In genomic region chr6:7431594-7432390, GRCh38 we compare ENCODE assay signal across 15 cellular contexts. TPM values are rescaled to one million over a fixed set of nuclear protein-coding genes. Genes with fewer than 3 reads are reported as not detected.
DNase-seq lines count a peak whose midpoint lies in the region; ATAC-seq, FAIRE-seq and TF ChIP-seq lines count a peak whose summit lies in the region.
"Had no signal": no experiment of that assay in that cellular context is flagged by ENCODE, and none has a peak within 500 bp of the region (broad histone marks: within the 10 kb centered on the region; RNA-seq: fewer than 3 reads in every experiment).

No MANE protein-coding gene starts in this region.

- no peak for ATAC-seq in HG02840 (IDR thresholded peaks at IDR 0.05; ENCODE audit: low FRiP score, unreplicated experiment)

- DNase-seq in astrocyte (ENCODE audit: low read depth) (peak; percentile 23), iPS-NIHi11 (ENCODE audit: low spot score) (peak; percentile 62), stromal cell of bone marrow (ENCODE audit: low read depth) (peak; percentile 38), NCI-H774 (lab: John Stamatoyannopoulos, UW) (no peak), SK-N-SH (no peak), medulla oblongata (ENCODE audit: extremely low spot score) (no peak)
- DNase-seq: activated CD8-positive, alpha-beta memory T cell treated with anti-CD3 and anti-CD28 coated beads, Interleukin-2, amount 50 U/mL, for 4 hours; activated naive CD8-positive, alpha-beta T cell treated with anti-CD3 and anti-CD28 coated beads, Interleukin-2, amount 10 ng/mL, durations not matched to agents 7 days and 5 days; effector CD4-positive, alpha-beta T cell; hippocampal formation; NCI-H226 had no signal

- no peaks in the 10 kb centered on the region for H3K27me3 Mint-ChIP-seq in astrocyte (ENCODE audit: low read depth, unreplicated experiment)

- no peak for TF ChIP-seq EP300 in SK-N-SH (IDR thresholded peaks at IDR 0.05; ENCODE audit: borderline replicate concordance in 1 of 2, low read depth in 1 of 2, low read length in 1 of 2)

- TF ChIP-seq CTCF in astrocyte (IDR thresholded peaks at IDR 0.05; ENCODE audit: insufficient read depth, low read depth, low read length), result no peak
- TF ChIP-seq CTCF in SK-N-SH (IDR thresholded peaks at IDR 0.05), result no peak

- H3K9me3 ChIP-seq in HUES6 (ENCODE audit: control insufficient read depth, insufficient read depth, low read depth, low read length), result no peaks in the 10 kb centered on the region
- H3K9me3 ChIP-seq in astrocyte (ENCODE audit: insufficient read depth, low read depth, low read length), result no peaks in the 10 kb centered on the region
- no peaks in the 10 kb centered on the region for H3K9me3 ChIP-seq in SK-N-SH

- H3K4me3 Mint-ChIP-seq in astrocyte (ENCODE audit: unreplicated experiment), result no peak overlapping the region
- H3K4me3 Mint-ChIP-seq: activated naive CD8-positive, alpha-beta T cell treated with anti-CD3 and anti-CD28 coated beads, Interleukin-2, amount 10 ng/mL, durations not matched to agents 7 days and 5 days; memory B cell had no signal

- H3K27me3 ChIP-seq in HUES6 (ENCODE audit: control insufficient read depth, insufficient read depth, low read length), result no peaks in the 10 kb centered on the region
- no peaks in the 10 kb centered on the region for H3K27me3 ChIP-seq in astrocyte (ENCODE audit: insufficient read depth, low read length)
- H3K27me3 ChIP-seq in SK-N-SH (ENCODE audit: insufficient read depth), result no peaks in the 10 kb centered on the region

- 71% methylated on average over 9 of the region's 24 CpGs for WGBS in SK-N-SH (ENCODE audit: low lambda C conversion rate)

- no peaks in the 10 kb centered on the region for H3K9me2 ChIP-seq in SK-N-SH

- no peaks in the 10 kb centered on the region for H3K79me2 ChIP-seq in astrocyte (ENCODE audit: insufficient read depth, low read length)
- H3K79me2 ChIP-seq in SK-N-SH (ENCODE audit: insufficient read depth), result no peaks in the 10 kb centered on the region

- H3K4me2 ChIP-seq in astrocyte (ENCODE audit: low read length), result peak overlapping the region; percentile 40
- no peak overlapping the region for H3K4me2 ChIP-seq in SK-N-SH
- H3K4me2 ChIP-seq: KMS-11 had no signal

- H2AFZ ChIP-seq in astrocyte (ENCODE audit: low read depth, low read length) (peak overlapping the region; percentile 47), SK-N-SH (ENCODE audit: low read depth) (no peak overlapping the region)

- H4K20me1 ChIP-seq in astrocyte (ENCODE audit: insufficient read depth, low read length), result no peaks in the 10 kb centered on the region
- no peaks in the 10 kb centered on the region for H4K20me1 ChIP-seq in SK-N-SH (ENCODE audit: insufficient read depth)

- peaks cover 3% of the 10 kb centered on the region for H3K9me3 Mint-ChIP-seq in astrocyte (ENCODE audit: unreplicated experiment)
- H3K9me3 Mint-ChIP-seq: activated naive CD8-positive, alpha-beta T cell treated with anti-CD3 and anti-CD28 coated beads, Interleukin-2, amount 10 ng/mL, durations not matched to agents 7 days and 5 days had no signal

- peak overlapping the region; percentile 17; the same call in 1 of the 2 replicates for H3K4me3 ChIP-seq in HUES6 (ENCODE audit: low read depth, low read length)
- no peak overlapping the region for H3K4me3 ChIP-seq in astrocyte (ENCODE audit: insufficient read depth, low read depth, low read length)
- H3K4me3 ChIP-seq in SK-N-SH (ENCODE audit: low read depth in 2 of 2, low read length in 1 of 2), result no peak overlapping the region

- FAIRE-seq in astrocyte (lab: Jason Lieb, UNC), result no peak

- TF ChIP-seq RAD21 in SK-N-SH (IDR thresholded peaks at IDR 0.05; ENCODE audit: low read length), result no peak

- H3K36me3 Mint-ChIP-seq in astrocyte (ENCODE audit: low read depth, unreplicated experiment), result no peaks in the 10 kb centered on the region
- H3K36me3 Mint-ChIP-seq: activated naive CD8-positive, alpha-beta T cell treated with anti-CD3 and anti-CD28 coated beads, Interleukin-2, amount 10 ng/mL, durations not matched to agents 7 days and 5 days had no signal

- H3K9ac ChIP-seq in HUES6 (ENCODE audit: low read length), result no peak overlapping the region
- H3K9ac ChIP-seq in astrocyte (ENCODE audit: low read length), result no peak overlapping the region
- H3K9ac ChIP-seq in SK-N-SH, result no peak overlapping the region
- H3K9ac ChIP-seq: KMS-11 had no signal

- no peaks in the 10 kb centered on the region for H3F3A ChIP-seq in SK-N-SH (replicated peaks; ENCODE audit: insufficient read depth)

- no peak overlapping the region for H3K27ac ChIP-seq in HUES6 (ENCODE audit: low read depth, low read length)
- H3K27ac ChIP-seq in astrocyte (ENCODE audit: low read depth, low read length), result no peak overlapping the region
- no peak overlapping the region for H3K27ac ChIP-seq in SK-N-SH (ENCODE audit: low read depth in 2 of 2, low read length in 1 of 2)
- H3K27ac ChIP-seq: KMS-11 had no signal

- H3K4me1 ChIP-seq in HUES6 (ENCODE audit: control insufficient read depth, insufficient read depth, low read length) (peaks cover 14% of the 10 kb centered on the region), astrocyte (ENCODE audit: insufficient read depth, low read length) (no peaks in the 10 kb centered on the region), SK-N-SH (ENCODE audit: control insufficient read depth in 1 of 2, insufficient read depth in 2 of 2, low read depth in 1 of 2, low read length in 1 of 2) (no peaks in the 10 kb centered on the region)

- peaks cover 15% of the 10 kb centered on the region for H3K4me1 Mint-ChIP-seq in astrocyte (ENCODE audit: low read depth, unreplicated experiment)

- POLR2A ChIA-PET in SK-N-SH (lab: Yijun Ruan, JAX), result no interaction called here

- H3K36me3 ChIP-seq in HUES6 (ENCODE audit: control insufficient read depth, insufficient read depth, low read length) (no peaks in the 10 kb centered on the region), astrocyte (ENCODE audit: insufficient read depth, low read length) (no peaks in the 10 kb centered on the region), SK-N-SH (replicated peaks in 1 of 2; ENCODE audit: control insufficient read depth in 1 of 2, insufficient read depth in 2 of 2, low read length in 1 of 2) (no peaks in the 10 kb centered on the region)

- CTCF ChIA-PET in SK-N-SH (lab: Yijun Ruan, JAX), result interaction anchor here (1.0 kb wide), 1 partner anchor 8 kb away, joined by 3 read pairs; no protein-coding TSS in a partner anchor

- H3K27ac Mint-ChIP-seq in astrocyte (ENCODE audit: unreplicated experiment), result no peak overlapping the region
- H3K27ac Mint-ChIP-seq: activated naive CD8-positive, alpha-beta T cell treated with anti-CD3 and anti-CD28 coated beads, Interleukin-2, amount 10 ng/mL, durations not matched to agents 7 days and 5 days; memory B cell had no signal

TF ChIP-seq in SK-N-SH, 30 proteins besides CTCF, POLR2A, EP300 and RAD21 (continues in another document):
- no peak for TF ChIP-seq TCF12 (IDR thresholded peaks at IDR 0.05)
- no peak for TF ChIP-seq IRF3 (IDR thresholded peaks at IDR 0.05; ENCODE audit: low read depth, low read length)
- TF ChIP-seq CHD2 (IDR thresholded peaks at IDR 0.05; ENCODE audit: low read length, partially characterized antibody), result no peak
- TF ChIP-seq, protein P1, sequence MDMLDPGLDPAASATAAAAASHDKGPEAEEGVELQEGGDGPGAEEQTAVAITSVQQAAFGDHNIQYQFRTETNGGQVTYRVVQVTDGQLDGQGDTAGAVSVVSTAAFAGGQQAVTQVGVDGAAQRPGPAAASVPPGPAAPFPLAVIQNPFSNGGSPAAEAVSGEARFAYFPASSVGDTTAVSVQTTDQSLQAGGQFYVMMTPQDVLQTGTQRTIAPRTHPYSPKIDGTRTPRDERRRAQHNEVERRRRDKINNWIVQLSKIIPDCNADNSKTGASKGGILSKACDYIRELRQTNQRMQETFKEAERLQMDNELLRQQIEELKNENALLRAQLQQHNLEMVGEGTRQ (IDR thresholded peaks at IDR 0.05; ENCODE audit: borderline replicate concordance, low read depth, low read length), result no peak
- TF ChIP-seq ELF1 (IDR thresholded peaks at IDR 0.05), result no peak
- TF ChIP-seq YY1 (IDR thresholded peaks at IDR 0.05; ENCODE audit: low read depth), result no peak
- TF ChIP-seq ZBTB33 (IDR thresholded peaks at IDR 0.05; ENCODE audit: borderline replicate concordance, low read depth), result no peak

RNA-seq across cellular contexts. Expression of gene RIOK1, which starts 42.2 kb away (rescaled TPM):
- 16.7 and 18.3 TPM in 2 replicates for total RNA-seq in astrocyte
- polyA plus RNA-seq in SK-N-SH (2012; rRNA removed), result 16.3 and 18.7 TPM in 2 replicates
- polyA plus RNA-seq in SK-N-SH (2012; cell fraction: cytosol; rRNA removed), result 14.4 and 14.5 TPM in 2 replicates
- polyA plus RNA-seq in SK-N-SH (2012; cell fraction: nucleus; rRNA removed), result 30.4 and 41.5 TPM in 2 replicates

RNA-seq across cellular contexts. Expression of gene CAGE1, which starts 42.2 kb away (rescaled TPM):
- total RNA-seq in astrocyte, result 0.10 and 0.30 TPM in 2 replicates
- polyA plus RNA-seq in SK-N-SH (2012; rRNA removed), result 0.05 TPM in 1 of 2 replicates, not detected in the other
- 0.03 and 0.04 TPM in 2 replicates for polyA plus RNA-seq in SK-N-SH (2012; cell fraction: cytosol; rRNA removed)
- polyA plus RNA-seq in SK-N-SH (2012; cell fraction: nucleus; rRNA removed), result 0.05 and 0.07 TPM in 2 replicates

Comparison
In these comparisons a context has a peak if more than half of its experiments do, and no peak if none do; other contexts are left out.
1. DNase-seq: peak in astrocyte (single experiment), iPS-NIHi11 (single experiment) and stromal cell of bone marrow (single experiment); none in NCI-H774 (single experiment), SK-N-SH (single experiment) and medulla oblongata (single experiment).